ENCODE assay signal across 1 cellular context in genomic region chr22:18001040-18001893, GRCh38.
A peak's percentile ranks its signal among the peaks of the same experiment; 100 is the strongest.
TF ChIP-seq lines count a peak whose summit lies in the region.

No MANE protein-coding gene starts in this region.

TF ChIP-seq in K562, 482 proteins besides CTCF, POLR2A, EP300 and RAD21 (continued from another document):
- TF ChIP-seq SFPQ (IDR thresholded peaks at IDR 0.05; ENCODE audit: low read depth, low read length) (no peak), ZNF592 (IDR thresholded peaks at IDR 0.05) (peak; percentile 45; the same call in 1 of the 2 replicates), PRMT5 (CRISPR knock-in tag; IDR thresholded peaks at IDR 0.05) (no peak), SMARCC2 (IDR thresholded peaks at IDR 0.05; ENCODE audit: low read depth) (no peak; the same call in 1 of the 2 replicates), CHAMP1 (IDR thresholded peaks at IDR 0.05) (peak; percentile 97), TAF15 (IDR thresholded peaks at IDR 0.05; ENCODE audit: low read depth, low read length) (no peak), ZNF318 (IDR thresholded peaks at IDR 0.05; ENCODE audit: borderline replicate concordance in 1 of 2, low read depth in 1 of 2) (no peak), NCOR1 (IDR thresholded peaks at IDR 0.05) (no peak), HEY1 (CRISPR knock-in tag; IDR thresholded peaks at IDR 0.05; ENCODE audit: borderline replicate concordance) (0 out of 2 replicates have a peak, but pooled peaks have one; percentile 23), ZNF707 (CRISPR knock-in tag; conservative IDR thresholded peaks at IDR 0.05) (no peak), E2F8 (IDR thresholded peaks at IDR 0.05; ENCODE audit: low read depth, partially characterized antibody) (no peak), HNRNPLL (IDR thresholded peaks at IDR 0.05; ENCODE audit: low read depth, low read length, poor library complexity, severe bottlenecking) (peak; percentile 91), CBX2 (IDR thresholded peaks at IDR 0.05; ENCODE audit: insufficient read depth, low read length, poor library complexity, severe bottlenecking) (no peak), FOXK1 (CRISPR knock-in tag; IDR thresholded peaks at IDR 0.05; ENCODE audit: borderline replicate concordance) (no peak), ZBTB43 (CRISPR knock-in tag; IDR thresholded peaks at IDR 0.05) (no peak), ZNF197 (CRISPR knock-in tag; IDR thresholded peaks at IDR 0.05; ENCODE audit: low read depth) (0 out of 2 replicates have a peak, but pooled peaks have one; percentile 16), MBD1 (CRISPR knock-in tag; IDR thresholded peaks at IDR 0.05) (no peak), ZNF785 (CRISPR knock-in tag; IDR thresholded peaks at IDR 0.05) (no peak), ZNF79 (CRISPR knock-in tag; IDR thresholded peaks at IDR 0.05; ENCODE audit: low read depth) (no peak), POLR3A (IDR thresholded peaks at IDR 0.05; ENCODE audit: borderline replicate concordance, extremely low read depth, insufficient read depth, insufficient read length) (no peak), HDAC2 (IDR thresholded peaks at IDR 0.05) (peak; percentile 61), STAG1 (CRISPR knock-in tag; IDR thresholded peaks at IDR 0.05; ENCODE audit: borderline replicate concordance) (no peak), TAF7 (tag; IDR thresholded peaks at IDR 0.05) (no peak), JUNB (CRISPR knock-in tag; conservative IDR thresholded peaks at IDR 0.05) (no peak), NFRKB (IDR thresholded peaks at IDR 0.05; ENCODE audit: low read depth) (no peak), FOXA1 (IDR thresholded peaks at IDR 0.05; ENCODE audit: borderline replicate concordance) (no peak)
